ENCODE assay signal across 8 cellular contexts in genomic region chr2:101036562-101036961, GRCh38. TPM values are rescaled to one million over a fixed set of nuclear protein-coding genes. Genes with fewer than 3 reads are reported as not detected.
DNase-seq lines count a peak whose midpoint lies in the region; ATAC-seq, FAIRE-seq and TF ChIP-seq lines count a peak whose summit lies in the region.

No MANE protein-coding gene starts in this region.

- no peak overlapping the region for H3K27ac ChIP-seq in neuronal stem cell (replicated peaks; ENCODE audit: low read length)
- no peak overlapping the region for H3K27ac ChIP-seq in WERI-Rb-1

- H3K36me3 ChIP-seq in neuronal stem cell (replicated peaks in 1 of 2; ENCODE audit: control insufficient read depth in 2 of 2, insufficient read depth in 2 of 2, low read length in 2 of 2) (peaks cover 0 to 2% of the 10 kb centered on the region in 2 donors), WERI-Rb-1 (peaks cover 84% of the 10 kb centered on the region)

- peaks cover 5 to 7% of the 10 kb centered on the region in 2 donors for H3K4me1 Mint-ChIP-seq in natural killer cell treated with Interleukin-12 subunit alpha and Interleukin-12 subunit beta and Interleukin-15 and Interleukin-18, amount 100 ng/mL, for 72 hours (ENCODE audit: low read depth in 2 of 2)

- no peak overlapping the region for H3K14ac ChIP-seq in neuronal stem cell (ENCODE audit: low read length)

- no peaks in the 10 kb centered on the region for H3K79me1 ChIP-seq in neuronal stem cell (ENCODE audit: low read depth, low read length)

- no peak overlapping the region for H2AFZ ChIP-seq in neuronal stem cell (ENCODE audit: low read length)

- no peak for TF ChIP-seq CTCF in WERI-Rb-1 (IDR thresholded peaks at IDR 0.05; ENCODE audit: low read depth, low read length)

- H3K27me3 Mint-ChIP-seq in natural killer cell treated with Interleukin-12 subunit alpha and Interleukin-12 subunit beta and Interleukin-15 and Interleukin-18, amount 100 ng/mL, for 72 hours = peaks cover 0 to 10% of the 10 kb centered on the region in 2 donors

- no peak overlapping the region for H4K8ac ChIP-seq in neuronal stem cell (ENCODE audit: low read depth, low read length)

- H3K4me3 ChIP-seq in neuronal stem cell (ENCODE audit: low read length in 2 of 2) (no peak overlapping the region), WERI-Rb-1 (ENCODE audit: low read depth, low read length) (no peak overlapping the region)

- no peaks in the 10 kb centered on the region for H3K36me3 Mint-ChIP-seq in natural killer cell treated with Interleukin-12 subunit alpha and Interleukin-12 subunit beta and Interleukin-15 and Interleukin-18, amount 100 ng/mL, for 72 hours

- H3K27me3 ChIP-seq in neuronal stem cell (ENCODE audit: control insufficient read depth in 3 of 3, insufficient read depth in 3 of 3, low read depth in 1 of 3, low read length in 3 of 3) (no peaks in the 10 kb centered on the region), WERI-Rb-1 (ENCODE audit: insufficient read depth, low read depth, severe bottlenecking) (no peaks in the 10 kb centered on the region)

- H3K27ac Mint-ChIP-seq in natural killer cell treated with Interleukin-12 subunit alpha and Interleukin-12 subunit beta and Interleukin-15 and Interleukin-18, amount 100 ng/mL, for 72 hours = no peak overlapping the region

- H4K91ac ChIP-seq in neuronal stem cell (ENCODE audit: low read depth, low read length, poor library complexity) = no peak overlapping the region

- no CpG with 5 or more reads among the region's 2 CpGs for WGBS in neuronal stem cell (ENCODE audit: extremely low coverage in 2 of 2, insufficient read length in 2 of 2, insufficient replicate concordance in 1 of 2), 2 donors

- no peak overlapping the region for H2BK120ac ChIP-seq in neuronal stem cell (ENCODE audit: low read depth, low read length)

- H3K9ac ChIP-seq in neuronal stem cell (ENCODE audit: low read depth, low read length, poor library complexity) = no peak overlapping the region

- H3K4me3 Mint-ChIP-seq in natural killer cell treated with Interleukin-12 subunit alpha and Interleukin-12 subunit beta and Interleukin-15 and Interleukin-18, amount 100 ng/mL, for 72 hours = no peak overlapping the region

- peaks cover 0 to 1% of the 10 kb centered on the region in 2 donors for H3K4me1 ChIP-seq in neuronal stem cell (ENCODE audit: control insufficient read depth in 2 of 2, insufficient read depth in 1 of 2, low read depth in 1 of 2, low read length in 2 of 2)

- no peaks in the 10 kb centered on the region for H3K9me3 Mint-ChIP-seq in natural killer cell treated with Interleukin-12 subunit alpha and Interleukin-12 subunit beta and Interleukin-15 and Interleukin-18, amount 100 ng/mL, for 72 hours

- H2BK15ac ChIP-seq in neuronal stem cell (ENCODE audit: low read length) = no peak overlapping the region

- no peak for ATAC-seq in natural killer cell treated with Interleukin-12 subunit alpha and Interleukin-12 subunit beta and Interleukin-15 and Interleukin-18, amount 100 ng/mL, for 72 hours

- no peak overlapping the region for H3K4me2 ChIP-seq in neuronal stem cell (ENCODE audit: insufficient read depth, low read length, poor library complexity, severe bottlenecking)

- no peak overlapping the region for H2BK12ac ChIP-seq in neuronal stem cell (ENCODE audit: low read length)

- in situ Hi-C loops in SK-MEL-5 (cut with HindIII; ENCODE audit: low pct_unique_long_range_greater_than_20kb, low sequenced_read_pairs) = no loop called here

- DNase-seq in A172 (ENCODE audit: low spot score) (peak; percentile 39), GM18507 (ENCODE audit: extremely low spot score, insufficient read length, low read depth) (no peak), SK-MEL-5 (ENCODE audit: low read depth, low spot score) (peak; percentile 54), germinal center (ENCODE audit: low spot score) (peak; percentile 9), neuronal stem cell (ENCODE audit: low spot score) (no peak), WERI-Rb-1 (no peak), LoVo (ENCODE audit: low spot score) (no peak)
- no peak for DNase-seq in natural killer cell treated with Interleukin-12 subunit alpha and Interleukin-12 subunit beta and Interleukin-15 and Interleukin-18, amount 100 ng/mL, for 72 hours (ENCODE audit: low spot score)

- H2BK5ac ChIP-seq in neuronal stem cell (ENCODE audit: low read length) = no peak overlapping the region

- no peak overlapping the region for H2AK5ac ChIP-seq in neuronal stem cell (ENCODE audit: low read depth, low read length)

- peak; percentile 70 for FAIRE-seq in GM18507 (lab: Jason Lieb, UNC)

- no peak overlapping the region for H3K4ac ChIP-seq in neuronal stem cell (ENCODE audit: low read length)

- no peak overlapping the region for H3K23ac ChIP-seq in neuronal stem cell (ENCODE audit: low read depth, low read length, poor library complexity)

- no peaks in the 10 kb centered on the region for H3K9me3 ChIP-seq in neuronal stem cell (replicated peaks in 1 of 2; ENCODE audit: control insufficient read depth in 2 of 2, insufficient read depth in 1 of 2, low read depth in 1 of 2, low read length in 2 of 2)
- H3K9me3 ChIP-seq in WERI-Rb-1 (ENCODE audit: severe bottlenecking) = no peaks in the 10 kb centered on the region

- H3K18ac ChIP-seq in neuronal stem cell (ENCODE audit: low read length) = no peak overlapping the region

RNA-seq across cellular contexts. Expression of gene RPL31, which starts 34.5 kb away (rescaled TPM):
- total RNA-seq in A172 (2014; rRNA removed; shearing (Covaris generic)) = 647 and 938 TPM in 2 replicates
- 2,407 and 2,593 TPM in 2 replicates for total RNA-seq in SK-MEL-5 (2014; rRNA removed; shearing (Covaris generic))
- 933 and 1,059 TPM in 2 replicates for polyA plus RNA-seq in SK-MEL-5 (2015; cell fraction: cytosol; rRNA removed)
- 319 and 342 TPM in 2 replicates for polyA plus RNA-seq in SK-MEL-5 (2015; cell fraction: nucleus; rRNA removed)
- polyA plus RNA-seq in neuronal stem cell (2013, experiment 1 of 2) = 2,267 TPM
- polyA plus RNA-seq in neuronal stem cell (2013, experiment 2 of 2) = 2,302 TPM
- total RNA-seq in natural killer cell treated with Interleukin-12 subunit alpha and Interleukin-12 subunit beta and Interleukin-15 and Interleukin-18, amount 100 ng/mL, for 72 hours = 1,000 to 10,000 TPM in 1 of 2 donors, 100 to 1,000 TPM in 1; 623 to 1,027 TPM

Comparison
In these comparisons a context has a peak if more than half of its experiments do, and no peak if none do; other contexts are left out.
1. DNase-seq: peak in A172 (single experiment), SK-MEL-5 (single experiment) and germinal center (single experiment); none in GM18507 (single experiment), neuronal stem cell (single experiment), WERI-Rb-1 (single experiment), natural killer cell treated with Interleukin-12 subunit alpha and Interleukin-12 subunit beta and Interleukin-15 and Interleukin-18, amount 100 ng/mL, for 72 hours (single experiment) and LoVo (single experiment).